17 cellular contexts compared by ENCODE assay signal in the genomic region with DNA sequence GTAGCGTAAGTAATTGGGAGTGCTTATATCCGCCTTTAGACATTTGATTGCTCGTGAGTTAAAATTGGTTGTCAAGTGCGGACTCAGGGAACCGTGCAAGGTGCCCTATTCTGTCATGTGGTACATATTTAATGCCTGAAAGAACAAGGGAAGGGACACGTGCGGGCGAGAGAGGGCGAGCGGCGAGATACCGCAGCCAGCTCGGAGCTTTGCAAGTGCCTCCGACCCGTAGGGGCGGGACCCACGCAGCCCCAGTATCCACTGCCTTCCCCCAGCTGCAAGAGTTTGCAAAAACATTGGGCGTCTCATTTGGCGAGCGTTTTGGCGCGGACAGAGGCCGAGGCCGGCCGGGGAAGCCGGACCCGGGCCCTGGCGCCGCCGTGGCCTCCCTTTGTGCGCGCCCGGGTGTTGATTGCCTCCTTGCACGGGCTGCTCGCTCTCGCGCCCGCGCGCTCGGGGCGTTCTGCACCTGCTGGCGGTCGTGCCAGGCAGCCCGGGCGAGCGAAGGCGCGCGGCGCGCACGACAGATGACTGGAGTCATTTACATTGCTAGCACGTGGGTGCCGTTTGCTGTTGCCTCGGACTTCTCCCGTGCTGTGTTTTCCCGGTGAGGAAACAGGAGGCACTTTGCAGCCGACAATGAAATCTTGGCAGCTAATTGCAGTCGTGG.
DNase-seq lines count a peak whose midpoint lies in the region; TF ChIP-seq lines count a peak whose summit lies in the region.
"Had no signal": no experiment of that assay in that cellular context is flagged by ENCODE, and none has a peak within 500 bp of the region (broad histone marks: within the 10 kb centered on the region; RNA-seq: fewer than 3 reads in every experiment).

No MANE protein-coding gene starts in this region.

- H3K36me3 Mint-ChIP-seq in endodermal cell (ENCODE audit: low read depth) (no peaks in the 10 kb centered on the region), nephron progenitor cell (ENCODE audit: low read depth) (no peaks in the 10 kb centered on the region)
- H3K36me3 Mint-ChIP-seq: CD4-positive, alpha-beta memory T cell had no signal

- no peaks in the 10 kb centered on the region for H3K9me3 ChIP-seq in endodermal cell (ENCODE audit: control insufficient read depth, low read length)
- H3K9me3 ChIP-seq: neutrophil, vagina had no signal

- H3K27ac Mint-ChIP-seq in endodermal cell (no peak overlapping the region), nephron progenitor cell (no peak overlapping the region)
- H3K27ac Mint-ChIP-seq: CD4-positive, alpha-beta memory T cell had no signal

- 74 to 88% methylated on average over 30 to 60 of the region's 60 CpGs for WGBS in endodermal cell (ENCODE audit: insufficient coverage in 1 of 2, insufficient read length in 1 of 2), 2 experiments

- no peak overlapping the region for H3K9ac ChIP-seq in endodermal cell (ENCODE audit: extremely low read depth, low read length, poor library complexity, severe bottlenecking)

- TF ChIP-seq CTCF in endodermal cell (conservative IDR thresholded peaks at IDR 0.05): no peak
- no peak for TF ChIP-seq CTCF in nephron progenitor cell (IDR thresholded peaks at IDR 0.05)

- H3K4me3 Mint-ChIP-seq in endodermal cell (peak overlapping the region; percentile 52), nephron progenitor cell (peak overlapping the region; percentile 80)
- H3K4me3 Mint-ChIP-seq: CD4-positive, alpha-beta memory T cell had no signal

- H3K36me3 ChIP-seq in endodermal cell (ENCODE audit: control insufficient read depth, insufficient read depth, low read length): no peaks in the 10 kb centered on the region
- H3K36me3 ChIP-seq: neutrophil, vagina had no signal

- H3K27ac ChIP-seq in endodermal cell (ENCODE audit: low read depth, low read length): no peak overlapping the region
- H3K27ac ChIP-seq: neutrophil, vagina had no signal

- H3K4me1 ChIP-seq in endodermal cell (ENCODE audit: control insufficient read depth, insufficient read depth, low read length): no peaks in the 10 kb centered on the region
- H3K4me1 ChIP-seq: vagina had no signal

- H3K4me3 ChIP-seq in endodermal cell (ENCODE audit: low read length): no peak overlapping the region

- H3K4me1 Mint-ChIP-seq in endodermal cell: peaks cover 4% of the 10 kb centered on the region
- H3K4me1 Mint-ChIP-seq in nephron progenitor cell: peaks cover 6% of the 10 kb centered on the region
- H3K4me1 Mint-ChIP-seq: CD4-positive, alpha-beta memory T cell had no signal

- DNase-seq in D341Med (ENCODE audit: low spot score): peak; percentile 36
- DNase-seq in NCI-H2227 treated with DMSO at 0.1 percent for 48 hours (lab: John Stamatoyannopoulos, UW): peak; percentile 92
- DNase-seq in endodermal cell: no peak
- DNase-seq in nephron progenitor cell: no peak
- no peak for DNase-seq in GOT3 (lab: John Stamatoyannopoulos, UW)
- DNase-seq in EL: no peak
- no peak for DNase-seq in hepatic stellate cell (ENCODE audit: low spot score)
- no peak for DNase-seq in NCI-H2107 (lab: John Stamatoyannopoulos, UW)
- DNase-seq: activated gamma-delta T cell; amniotic stem cell; CD4-positive, alpha-beta memory T cell; kidney; NCI-H2081 treated with DMSO at 0.1 percent for 48 hours; NCI-H774; stimulated activated CD4-positive, alpha-beta T cell treated with anti-CD3 and anti-CD28 coated beads, Interleukin-2, amount 100 ng/mL, for 24 hours had no signal

- H3K27me3 Mint-ChIP-seq in endodermal cell (ENCODE audit: insufficient read depth) (peaks cover 59% of the 10 kb centered on the region), nephron progenitor cell (ENCODE audit: low read depth, poor library complexity) (peaks cover 39% of the 10 kb centered on the region)

- H3K27me3 ChIP-seq in endodermal cell (ENCODE audit: control insufficient read depth, insufficient read depth, low read length, poor library complexity, severe bottlenecking): peaks cover 74% of the 10 kb centered on the region
- H3K27me3 ChIP-seq: vagina had no signal

- H3K9me3 Mint-ChIP-seq in endodermal cell (no peaks in the 10 kb centered on the region), nephron progenitor cell (peaks cover under 1% of the 10 kb centered on the region)

Comparison
In these comparisons a context has a peak if more than half of its experiments do, and no peak if none do; other contexts are left out.
1. DNase-seq: peak in D341Med (single experiment) and NCI-H2227 treated with DMSO at 0.1 percent for 48 hours (single experiment); none in endodermal cell (single experiment), nephron progenitor cell (single experiment), GOT3 (single experiment), EL (single experiment), hepatic stellate cell (single experiment) and NCI-H2107 (single experiment).